ENCODE assay signal across 27 cellular contexts in genomic region chr10:113239569-113239968, GRCh38.
"Had no signal": no experiment of that assay in that cellular context is flagged by ENCODE, and none has a peak within 500 bp of the region (broad histone marks: within the 10 kb centered on the region; RNA-seq: fewer than 3 reads in every experiment).

No MANE protein-coding gene starts in this region.

- H3K27ac Mint-ChIP-seq: activated B cell treated with CpG ODN at 0.5 μM for 24 hours; activated CD8-positive, alpha-beta T cell treated with anti-CD3 and anti-CD28 coated beads for 36 hours; activated naive CD4-positive, alpha-beta T cell treated with anti-CD3 and anti-CD28 coated beads, Interleukin-2, amount 50 U/mL, for 72 hours; activated T-helper 17 cell treated with anti-CD3 and anti-CD28 coated beads, Interleukin-2, amount 50 U/mL, for 72 hours; dendritic cell treated with granulocyte-macrophage colony-stimulating factor and Interleukin-4, amounts not matched to agents 40 ng/mL and 50 ng/mL, for 4 days; endodermal cell; memory B cell; natural killer cell; stimulated activated naive CD8-positive, alpha-beta T cell treated with anti-CD3 and anti-CD28 coated beads, Interleukin-15, Interleukin-2, amounts not matched to agents 100 ng/mL and 50 ng/mL, for 24 hours; T-helper 1 cell treated with Interleukin-12 subunit alpha and Interleukin-12 subunit beta and Interleukin-4 antibody, amounts not matched to agents 30 μg/mL and 1 μg/mL, for 36 hours; type B pancreatic cell had no signal

- H3K27ac ChIP-seq: breast epithelium, esophagus muscularis mucosa, foreskin keratinocyte, heart right ventricle, neural progenitor cell, spleen, thoracic aorta, vagina had no signal

- H3K9me3 Mint-ChIP-seq: activated B cell treated with CpG ODN at 0.5 μM for 24 hours; activated CD8-positive, alpha-beta T cell treated with anti-CD3 and anti-CD28 coated beads for 36 hours; activated naive CD4-positive, alpha-beta T cell treated with anti-CD3 and anti-CD28 coated beads, Interleukin-2, amount 50 U/mL, for 72 hours; activated T-cell treated with anti-CD3 and anti-CD28 coated beads, Interleukin-2, amount 50 U/mL, for 4 hours; activated T-helper 17 cell treated with anti-CD3 and anti-CD28 coated beads, Interleukin-2, amount 50 U/mL, for 72 hours; dendritic cell treated with granulocyte-macrophage colony-stimulating factor and Interleukin-4, amounts not matched to agents 40 ng/mL and 50 ng/mL, for 4 days; endodermal cell; natural killer cell; neural progenitor cell; stimulated activated naive CD8-positive, alpha-beta T cell treated with anti-CD3 and anti-CD28 coated beads, Interleukin-15, Interleukin-2, amounts not matched to agents 100 ng/mL and 50 ng/mL, for 24 hours; T-helper 1 cell treated with Interleukin-12 subunit alpha and Interleukin-12 subunit beta and Interleukin-4 antibody, amounts not matched to agents 30 μg/mL and 1 μg/mL, for 36 hours; type B pancreatic cell had no signal

- H3K4me3 ChIP-seq: breast epithelium, esophagus muscularis mucosa, heart right ventricle, neural progenitor cell, spleen, thoracic aorta, vagina had no signal

- H3K4me1 Mint-ChIP-seq: activated B cell treated with CpG ODN at 0.5 μM for 24 hours; activated T-helper 17 cell treated with anti-CD3 and anti-CD28 coated beads, Interleukin-2, amount 50 U/mL, for 72 hours; endodermal cell; memory B cell had no signal

- H3K4me3 Mint-ChIP-seq: activated B cell treated with CpG ODN at 0.5 μM for 24 hours; activated CD8-positive, alpha-beta T cell treated with anti-CD3 and anti-CD28 coated beads for 36 hours; activated T-cell treated with anti-CD3 and anti-CD28 coated beads, Interleukin-2, amount 50 U/mL, for 4 hours; activated T-helper 17 cell treated with anti-CD3 and anti-CD28 coated beads, Interleukin-2, amount 50 U/mL, for 72 hours; dendritic cell treated with granulocyte-macrophage colony-stimulating factor and Interleukin-4, amounts not matched to agents 40 ng/mL and 50 ng/mL, for 4 days; endodermal cell; memory B cell; natural killer cell; neural progenitor cell; stimulated activated naive CD8-positive, alpha-beta T cell treated with anti-CD3 and anti-CD28 coated beads, Interleukin-15, Interleukin-2, amounts not matched to agents 100 ng/mL and 50 ng/mL, for 24 hours; T-helper 1 cell treated with Interleukin-12 subunit alpha and Interleukin-12 subunit beta and Interleukin-4 antibody, amounts not matched to agents 30 μg/mL and 1 μg/mL, for 36 hours; type B pancreatic cell had no signal

- ATAC-seq: activated CD8-positive, alpha-beta T cell treated with anti-CD3 and anti-CD28 coated beads for 36 hours; activated naive CD4-positive, alpha-beta T cell treated with anti-CD3 and anti-CD28 coated beads, Interleukin-2, amount 50 U/mL, for 72 hours; activated T-cell treated with anti-CD3 and anti-CD28 coated beads, Interleukin-2, amount 50 U/mL, for 4 hours; activated T-helper 17 cell treated with anti-CD3 and anti-CD28 coated beads, Interleukin-2, amount 50 U/mL, for 72 hours; foreskin keratinocyte; natural killer cell had no signal

- DNase-seq: activated B cell treated with CpG ODN at 0.5 μM for 24 hours; activated CD4-positive, alpha-beta T cell treated with anti-CD3 and anti-CD28 coated beads, Interleukin-2, amount 50 U/mL, for 1 hour; activated CD8-positive, alpha-beta T cell treated with anti-CD3 and anti-CD28 coated beads for 36 hours; activated T-cell treated with anti-CD3 and anti-CD28 coated beads, Interleukin-2, amount 50 U/mL, for 4 hours; central memory CD4-positive, alpha-beta T cell; endodermal cell; foreskin keratinocyte; heart right ventricle; natural killer cell; posterior cingulate gyrus; right cardiac atrium; spleen; stimulated activated CD4-positive, alpha-beta T cell treated with anti-CD3 and anti-CD28 coated beads, Interleukin-2, amount 100 ng/mL, for 48 hours; SW 1271; T-helper 9 cell had no signal

- H3K36me3 Mint-ChIP-seq: activated naive CD4-positive, alpha-beta T cell treated with anti-CD3 and anti-CD28 coated beads, Interleukin-2, amount 50 U/mL, for 72 hours; memory B cell; natural killer cell; neural progenitor cell; type B pancreatic cell had no signal
